In the genomic region with DNA sequence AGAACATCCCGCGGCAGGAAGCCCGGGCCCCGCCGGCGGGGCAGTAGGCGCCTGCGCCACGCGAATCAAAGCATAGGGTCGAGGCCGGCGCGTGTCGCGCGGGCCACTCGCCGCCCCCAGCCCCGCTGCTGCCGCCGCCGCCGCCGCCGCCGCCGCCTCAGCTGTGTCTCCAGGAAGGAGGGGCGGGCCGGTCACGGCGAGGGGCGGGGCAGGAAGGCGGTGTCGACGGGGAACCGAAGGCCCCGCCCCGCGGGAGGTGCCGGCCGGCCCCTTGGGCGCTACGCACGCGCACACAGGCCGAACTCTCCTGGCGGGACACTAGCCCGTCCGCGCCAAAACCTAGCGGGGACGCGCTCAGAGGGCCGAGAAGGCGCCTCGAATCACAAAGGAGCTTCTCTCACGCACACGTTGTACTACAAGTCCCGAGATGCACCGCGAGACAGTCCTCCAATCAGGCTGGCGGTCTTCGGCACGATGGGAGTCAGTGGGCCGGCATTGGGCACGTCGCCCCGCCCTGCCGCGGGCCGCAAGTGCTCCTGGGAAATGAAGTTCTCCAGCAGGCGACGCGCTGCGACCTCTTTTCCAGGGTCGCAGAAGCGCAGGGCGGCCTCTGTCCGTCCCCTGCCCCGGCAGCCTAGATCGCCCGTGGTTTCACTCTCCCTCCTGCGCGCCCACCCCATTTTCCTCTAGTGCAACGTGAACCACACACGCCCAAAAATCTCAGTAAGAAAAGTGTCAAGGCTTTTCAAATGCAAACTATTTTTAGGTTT, we compare ENCODE assay signal across 8 cellular contexts. TPM values are rescaled to one million over a fixed set of nuclear protein-coding genes. Genes with fewer than 3 reads are reported as not detected.
DNase-seq lines count a peak whose midpoint lies in the region; ATAC-seq and TF ChIP-seq lines count a peak whose summit lies in the region.

A gene (minus strand): TSS at position 171 of the 770 bp plus-strand sequence. CDS start 164 bp downstream, at position 7.

- in situ Hi-C loops in GM18951 (cut with MboI; ENCODE audit: low sequenced_read_pairs, unreplicated experiment), result no loop called here

- H3K27ac Mint-ChIP-seq in activated B cell treated with CpG ODN at 0.5 μM for 24 hours (peak within 1 kb of the TSS; percentile 92), immature natural killer cell (peak within 1 kb of the TSS; percentile 90 to 97 (median 96))

- CTCF ChIA-PET in AG04449 (lab: Yijun Ruan, JAX), result interaction anchor here (1.1 to 1.5 kb wide), 2 partner anchors 10 to 119 kb away, joined by 3 to 4 read pairs; no protein-coding TSS in a partner anchor
- CTCF ChIA-PET in activated B cell treated with CpG ODN at 0.5 μM for 24 hours (lab: Charles Lee), result interaction anchor here (0.9 kb wide), 1 partner anchor 118 kb away, joined by 3 read pairs; no protein-coding TSS in a partner anchor

- H3K4me1 Mint-ChIP-seq in activated B cell treated with CpG ODN at 0.5 μM for 24 hours (peaks cover 26% of the 10 kb centered on the region), immature natural killer cell (peaks cover 25 to 32% of the 10 kb centered on the region in 2 donors)

- ATAC-seq in HG03196 (IDR thresholded peaks at IDR 0.05; ENCODE audit: unreplicated experiment) (peak; percentile 94), activated B cell treated with CpG ODN at 0.5 μM for 24 hours (ENCODE audit: low read depth) (peak; percentile 96)

- H3K9me3 Mint-ChIP-seq in activated B cell treated with CpG ODN at 0.5 μM for 24 hours (no peaks in the 10 kb centered on the region), immature natural killer cell (no peaks in the 10 kb centered on the region)

- H3K27me3 Mint-ChIP-seq in activated B cell treated with CpG ODN at 0.5 μM for 24 hours, result no peaks in the 10 kb centered on the region
- H3K27me3 Mint-ChIP-seq in immature natural killer cell (ENCODE audit: low read depth in 3 of 3), result peaks cover 0 to 4% (median 3%) of the 10 kb centered on the region in 3 donors

- POLR2A ChIA-PET in AG04449 (lab: Yijun Ruan, JAX), result interaction anchor here (0.7 kb wide), 1 partner anchor 28 kb away, joined by 3 read pairs; no protein-coding TSS in a partner anchor
- POLR2A ChIA-PET in activated B cell treated with CpG ODN at 0.5 μM for 24 hours (lab: Charles Lee), result interaction anchor here (0.5 to 1.6 kb wide), 6 partner anchors 11 to 660 kb away, joined by 3 to 7 read pairs (median 4); a partner anchor contains a TSS

- intact Hi-C loops in activated B cell treated with CpG ODN at 0.5 μM for 24 hours (cut with micrococcal nuclease), result loop anchor here (1.0 to 10.0 kb wide), 6 partner anchors 44 to 888 kb away; a partner anchor contains a TSS

- DNase-seq in AG04449 (ENCODE audit: low read depth, low spot score) (peak; percentile 92), NCI-H345 (lab: John Stamatoyannopoulos, UW) (peak; percentile 100), activated B cell treated with CpG ODN at 0.5 μM for 24 hours (peak; percentile 97), caudate nucleus (lab: John Stamatoyannopoulos, UW) (peak; percentile 74 to 100 (median 97)), immature natural killer cell (peak; percentile 94 to 95 (median 95)), smooth muscle cell of the brain vasculature (ENCODE audit: low read depth, low spot score) (peak; percentile 96)

- H3K36me3 Mint-ChIP-seq in activated B cell treated with CpG ODN at 0.5 μM for 24 hours (ENCODE audit: low read depth), result peaks cover 4% of the 10 kb centered on the region
- peaks cover 0 to 3% (median 0%) of the 10 kb centered on the region in 3 donors for H3K36me3 Mint-ChIP-seq in immature natural killer cell

- H3K4me3 Mint-ChIP-seq in activated B cell treated with CpG ODN at 0.5 μM for 24 hours (peak within 1 kb of the TSS; percentile 90), immature natural killer cell (peak within 1 kb of the TSS; percentile 94 to 96 (median 95))

- peak; percentile 43 for TF ChIP-seq POLR2A in GM18951 (IDR thresholded peaks at IDR 0.05; ENCODE audit: extremely low read depth, insufficient read depth, insufficient read length)

- peak within 1 kb of the TSS; percentile 95 for H3K27ac ChIP-seq in caudate nucleus (ENCODE audit: low read depth, low read length)

- peak within 1 kb of the TSS; percentile 76 for H3K4me3 ChIP-seq in AG04449 (ENCODE audit: low read depth, low read length)

- TF ChIP-seq CTCF in AG04449 (IDR thresholded peaks at IDR 0.05; ENCODE audit: insufficient read depth, low read length, missing control alignments), result no peak
- TF ChIP-seq CTCF in activated B cell treated with CpG ODN at 0.5 μM for 24 hours (IDR thresholded peaks at IDR 0.05), result no peak

RNA-seq across cellular contexts. Expression of the gene that starts here (rescaled TPM):
- total RNA-seq in activated B cell treated with CpG ODN at 0.5 μM for 24 hours, result 16.5 and 19.2 TPM in 2 replicates
- 1 to 10 TPM; 2.2 to 5.7 (median 2.3) TPM for polyA plus RNA-seq in immature natural killer cell

Comparison
In these comparisons a context has a peak if more than half of its experiments do, and no peak if none do; other contexts are left out.
1. Peak in every context shown above with its lines: DNase-seq, ATAC-seq, H3K4me3 ChIP-seq and H3K27ac ChIP-seq.